In genomic region chr9:126833710-126834345, GRCh38 we compare ENCODE assay signal across 30 cellular contexts. TPM values are rescaled to one million over a fixed set of nuclear protein-coding genes. Genes with fewer than 3 reads are reported as not detected.
DNase-seq lines count a peak whose midpoint lies in the region; ATAC-seq and TF ChIP-seq lines count a peak whose summit lies in the region.
"Had no signal": no experiment of that assay in that cellular context is flagged by ENCODE, and none has a peak within 500 bp of the region (broad histone marks: within the 10 kb centered on the region; RNA-seq: fewer than 3 reads in every experiment).

No MANE protein-coding gene starts in this region.

- no peaks in the 10 kb centered on the region for H3K9me3 Mint-ChIP-seq in activated T-cell treated with anti-CD3 and anti-CD28 coated beads, Interleukin-2, amount 50 U/mL, for 72 hours
- H3K9me3 Mint-ChIP-seq in activated T-cell treated with anti-CD3 and anti-CD28 coated beads, Interleukin-2, amount 50 U/mL, for 24 hours: no peaks in the 10 kb centered on the region
- H3K9me3 Mint-ChIP-seq: HFFc6; immature natural killer cell; stimulated activated naive B cell treated with anti-CD40 and anti-IgM and Interleukin-4, amounts not matched to agents 10 μg/mL and 1 μg/mL and 100 μg/mL, for 72 hours had no signal

- peaks cover 54% of the 10 kb centered on the region for H3K4me1 Mint-ChIP-seq in activated T-cell treated with anti-CD3 and anti-CD28 coated beads, Interleukin-2, amount 50 U/mL, for 72 hours (ENCODE audit: low read depth)
- peaks cover 46% of the 10 kb centered on the region for H3K4me1 Mint-ChIP-seq in activated T-cell treated with anti-CD3 and anti-CD28 coated beads, Interleukin-2, amount 50 U/mL, for 24 hours (ENCODE audit: low read depth)

- no peaks in the 10 kb centered on the region for H3K27me3 Mint-ChIP-seq in activated T-cell treated with anti-CD3 and anti-CD28 coated beads, Interleukin-2, amount 50 U/mL, for 72 hours (ENCODE audit: low read depth)
- H3K27me3 Mint-ChIP-seq in activated T-cell treated with anti-CD3 and anti-CD28 coated beads, Interleukin-2, amount 50 U/mL, for 24 hours: no peaks in the 10 kb centered on the region
- H3K27me3 Mint-ChIP-seq: stimulated activated naive B cell treated with anti-CD40 and anti-IgM and Interleukin-4, amounts not matched to agents 10 μg/mL and 1 μg/mL and 100 μg/mL, for 72 hours had no signal

- TF ChIP-seq POLR2A in esophagus muscularis mucosa (IDR thresholded peaks at IDR 0.05; ENCODE audit: low read depth): no peak
- no peak for TF ChIP-seq POLR2A in gastrocnemius medialis (IDR thresholded peaks at IDR 0.05)

- 88% methylated on average over 8 of the region's 8 CpGs for WGBS in esophagus muscularis mucosa

- H3K9me3 ChIP-seq in esophagus muscularis mucosa (no peaks in the 10 kb centered on the region), gastrocnemius medialis (no peaks in the 10 kb centered on the region)
- H3K9me3 ChIP-seq: BLaER1 treated with 17β-estradiol and CSF1 and Interleukin-3, amounts not matched to agents 10 nM and 100 nM; left lung; neutrophil; suprapubic skin had no signal

- H3K4me1 ChIP-seq in esophagus muscularis mucosa (peaks cover 7 to 18% (median 14%) of the 10 kb centered on the region in 4 donors), gastrocnemius medialis (peaks cover 62 to 88% of the 10 kb centered on the region in 2 donors)
- H3K4me1 ChIP-seq: left lung had no signal

- no peak for DNase-seq in activated T-cell treated with anti-CD3 and anti-CD28 coated beads, Interleukin-2, amount 50 U/mL, for 72 hours
- DNase-seq in activated T-cell treated with anti-CD3 and anti-CD28 coated beads, Interleukin-2, amount 50 U/mL, for 24 hours: no peak
- peak; percentile 40 for DNase-seq in NCI-H526 treated with DMSO at 0.1 percent for 48 hours (lab: John Stamatoyannopoulos, UW)
- peak; percentile 86 for DNase-seq in esophagus muscularis mucosa (ENCODE audit: extremely low spot score)
- no peak for DNase-seq in gastrocnemius medialis
- no peak for DNase-seq in islet precursor cell
- DNase-seq: activated T-cell treated with anti-CD3 and anti-CD28 coated beads, Interleukin-2, amount 50 U/mL, for 48 hours; central memory CD4-positive, alpha-beta T cell; dermis blood vessel endothelial cell; DMS153; foreskin melanocyte; HFFc6; immature natural killer cell; KG1; left lung; MM.1S; NCI-H1930; NCI-H2171 treated with DMSO at 0.1 percent for 48 hours; NCI-H510A treated with DMSO at 0.1 percent for 48 hours; NK-92 treated with Interleukin-12 subunit alpha and Interleukin-12 subunit beta, amount 100 ng/mL, for 24 hours; PC-9; stimulated activated naive B cell treated with anti-CD40 and anti-IgM and Interleukin-4, amounts not matched to agents 10 μg/mL and 1 μg/mL and 100 μg/mL, for 72 hours had no signal

- H3K27me3 ChIP-seq in esophagus muscularis mucosa (no peaks in the 10 kb centered on the region), gastrocnemius medialis (no peaks in the 10 kb centered on the region)
- H3K27me3 ChIP-seq: BLaER1 treated with 17β-estradiol and CSF1 and Interleukin-3, amounts not matched to agents 10 nM and 100 nM; left lung; neutrophil; suprapubic skin had no signal

- no peak for ATAC-seq in activated T-cell treated with anti-CD3 and anti-CD28 coated beads, Interleukin-2, amount 50 U/mL, for 72 hours (replicated peaks in 1 of 2)
- ATAC-seq in gastrocnemius medialis (peak; percentile 41 to 74), HG02678 (IDR thresholded peaks at IDR 0.05; ENCODE audit: unreplicated experiment) (no peak), HG02852 (IDR thresholded peaks at IDR 0.05; ENCODE audit: unreplicated experiment) (no peak)
- ATAC-seq: SK-N-SH treated with all-trans-retinoic acid at 6 μM for 48 hours; stimulated activated naive B cell treated with anti-CD40 and anti-IgM and Interleukin-4, amounts not matched to agents 10 μg/mL and 1 μg/mL and 100 μg/mL, for 72 hours had no signal

- H3K27ac Mint-ChIP-seq in activated T-cell treated with anti-CD3 and anti-CD28 coated beads, Interleukin-2, amount 50 U/mL, for 72 hours: peak overlapping the region; percentile 80
- no peak overlapping the region for H3K27ac Mint-ChIP-seq in activated T-cell treated with anti-CD3 and anti-CD28 coated beads, Interleukin-2, amount 50 U/mL, for 24 hours
- H3K27ac Mint-ChIP-seq: HFFc6; stimulated activated naive B cell treated with anti-CD40 and anti-IgM and Interleukin-4, amounts not matched to agents 10 μg/mL and 1 μg/mL and 100 μg/mL, for 72 hours had no signal

- peaks cover 10 to 21% of the 10 kb centered on the region in 2 donors for H3K36me3 Mint-ChIP-seq in activated T-cell treated with anti-CD3 and anti-CD28 coated beads, Interleukin-2, amount 50 U/mL, for 72 hours (ENCODE audit: insufficient read depth in 2 of 2)
- H3K36me3 Mint-ChIP-seq in activated T-cell treated with anti-CD3 and anti-CD28 coated beads, Interleukin-2, amount 50 U/mL, for 24 hours (ENCODE audit: low read depth): peaks cover 81% of the 10 kb centered on the region

- in situ Hi-C loops in gastrocnemius medialis (cut with MboI; ENCODE audit: low sequenced_read_pairs in 4 of 4): no loop called here

- H3K4me3 Mint-ChIP-seq in activated T-cell treated with anti-CD3 and anti-CD28 coated beads, Interleukin-2, amount 50 U/mL, for 72 hours: no peak overlapping the region
- no peak overlapping the region for H3K4me3 Mint-ChIP-seq in activated T-cell treated with anti-CD3 and anti-CD28 coated beads, Interleukin-2, amount 50 U/mL, for 24 hours
- H3K4me3 Mint-ChIP-seq: HFFc6 had no signal

- intact Hi-C loops in esophagus muscularis mucosa (cut with DNase I) (no loop called here), gastrocnemius medialis (cut with DNase I; ENCODE audit: low total_unique reads) (no loop called here)

- TF ChIP-seq CTCF in esophagus muscularis mucosa (IDR thresholded peaks at IDR 0.05) (no peak), gastrocnemius medialis (IDR thresholded peaks at IDR 0.05 in 4 of 5, conservative IDR thresholded peaks at IDR 0.05 in 1 of 5) (no peak)

- H3K36me3 ChIP-seq in esophagus muscularis mucosa (peaks cover 8 to 63% (median 39%) of the 10 kb centered on the region in 4 donors), gastrocnemius medialis (peaks cover 0 to 61% of the 10 kb centered on the region in 2 donors)

- TF ChIP-seq EP300 in esophagus muscularis mucosa (IDR thresholded peaks at IDR 0.05): no peak

- H3K27ac ChIP-seq in esophagus muscularis mucosa (replicated peaks in 1 of 4): no peak overlapping the region
- H3K27ac ChIP-seq in gastrocnemius medialis: peak overlapping the region; percentile 51 to 70 (median 59)
- H3K27ac ChIP-seq: 22Rv1; BLaER1 treated with 17β-estradiol and CSF1 and Interleukin-3, amounts not matched to agents 10 nM and 100 nM; HL-60; left lung; neutrophil; PC-9; suprapubic skin had no signal

- H3K4me3 ChIP-seq in esophagus muscularis mucosa (no peak overlapping the region), gastrocnemius medialis (peak overlapping the region in 2 of 4 donors; percentile 5 to 21)
- H3K4me3 ChIP-seq: BLaER1 treated with 17β-estradiol and CSF1 and Interleukin-3, amounts not matched to agents 10 nM and 100 nM; left lung; PC-9; suprapubic skin had no signal

RNA-seq across cellular contexts. Expression of gene ZBTB34, which starts 26.6 kb away (rescaled TPM):
- 1 to 10 TPM; 7.1 to 8.1 TPM for total RNA-seq in activated T-cell treated with anti-CD3 and anti-CD28 coated beads, Interleukin-2, amount 50 U/mL, for 72 hours
- total RNA-seq in esophagus muscularis mucosa (10 to 100 TPM; 10.4 to 16.8 (median 12.6) TPM), gastrocnemius medialis (1 to 10 TPM; 6.2 to 8.7 (median 6.9) TPM)

RNA-seq across cellular contexts. Expression of gene ZBTB43, which starts 29.0 kb away (rescaled TPM):
- total RNA-seq in activated T-cell treated with anti-CD3 and anti-CD28 coated beads, Interleukin-2, amount 50 U/mL, for 72 hours: 10 to 100 TPM; 30.2 to 66.2 TPM
- total RNA-seq in esophagus muscularis mucosa (1 to 10 TPM; 8.7 to 9.9 (median 9.4) TPM), gastrocnemius medialis (10 to 100 TPM; 44.9 to 65.2 (median 60.0) TPM)

Comparison
In these comparisons a context has a peak if more than half of its experiments do, and no peak if none do; other contexts are left out.
1. ATAC-seq: peak in gastrocnemius medialis (2 of 2); none in activated T-cell treated with anti-CD3 and anti-CD28 coated beads, Interleukin-2, amount 50 U/mL, for 72 hours (0 of 2), HG02678 (single experiment) and HG02852 (single experiment).
2. DNase-seq: peak in NCI-H526 treated with DMSO at 0.1 percent for 48 hours (single experiment) and esophagus muscularis mucosa (single experiment); none in activated T-cell treated with anti-CD3 and anti-CD28 coated beads, Interleukin-2, amount 50 U/mL, for 72 hours (0 of 2), activated T-cell treated with anti-CD3 and anti-CD28 coated beads, Interleukin-2, amount 50 U/mL, for 24 hours (single experiment), gastrocnemius medialis (0 of 2) and islet precursor cell (single experiment).
3. H3K27ac ChIP-seq: peak in gastrocnemius medialis (4 of 4); none in esophagus muscularis mucosa (0 of 4).